Comparison of ENCODE assay signal across 8 cellular contexts in the genomic region with DNA sequence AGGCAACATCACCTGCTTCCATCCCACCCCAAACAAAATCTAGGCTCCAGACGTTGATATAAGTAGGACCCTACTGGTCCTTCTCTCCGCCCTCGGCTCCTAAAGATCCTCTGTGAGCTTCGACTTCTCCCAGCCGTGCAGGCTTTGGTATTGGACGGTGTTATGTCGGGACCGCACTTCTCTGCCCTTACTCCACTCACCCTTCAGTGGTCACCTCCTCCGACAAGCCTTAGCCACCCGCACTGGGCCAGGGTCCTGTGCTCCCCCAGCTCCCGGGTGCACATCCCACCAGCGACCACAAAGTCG. TPM values are rescaled to one million over a fixed set of nuclear protein-coding genes. Genes with fewer than 3 reads are reported as not detected.
A peak's percentile ranks its signal among the peaks of the same experiment; 100 is the strongest.
DNase-seq lines count a peak whose midpoint lies in the region; ATAC-seq and TF ChIP-seq lines count a peak whose summit lies in the region.

No MANE protein-coding gene starts in this region.

- H3K4me3 ChIP-seq in BJ (ENCODE audit: low read depth, low read length) = peak overlapping the region; percentile 84

- H3K27ac Mint-ChIP-seq in effector memory CD8-positive, alpha-beta T cell = peak overlapping the region; percentile 92 to 98
- H3K27ac Mint-ChIP-seq in nephron progenitor cell = peak overlapping the region; percentile 90

- no peaks in the 10 kb centered on the region for H3K27me3 Mint-ChIP-seq in effector memory CD8-positive, alpha-beta T cell
- peaks cover 13% of the 10 kb centered on the region for H3K27me3 Mint-ChIP-seq in nephron progenitor cell (ENCODE audit: low read depth, poor library complexity)

- H3K9me3 Mint-ChIP-seq in effector memory CD8-positive, alpha-beta T cell = no peaks in the 10 kb centered on the region
- H3K9me3 Mint-ChIP-seq in nephron progenitor cell = no peaks in the 10 kb centered on the region

- DNase-seq in BJ (ENCODE audit: low read depth) (no peak), NCI-H69 (lab: John Stamatoyannopoulos, UW) (peak; percentile 51), nephron progenitor cell (no peak)
- no peak for DNase-seq in effector memory CD8-positive, alpha-beta T cell
- DNase-seq in activated effector memory CD4-positive, alpha-beta T cell treated with anti-CD3 and anti-CD28 coated beads, Interleukin-2, amount 50 U/mL, for 16 hours = no peak

- no peaks in the 10 kb centered on the region for H3K27me3 ChIP-seq in BJ (ENCODE audit: control insufficient read depth, insufficient read depth, low read length)

- peaks cover 15% of the 10 kb centered on the region for H3K36me3 ChIP-seq in BJ (ENCODE audit: control insufficient read depth, insufficient read depth, low read length)

- peak overlapping the region; percentile 100 for H3K4me3 Mint-ChIP-seq in effector memory CD8-positive, alpha-beta T cell
- peak overlapping the region; percentile 100 for H3K4me3 Mint-ChIP-seq in nephron progenitor cell

- ATAC-seq in effector memory CD8-positive, alpha-beta T cell (replicated peaks) = no peak
- no peak for ATAC-seq in HG03039 (IDR thresholded peaks at IDR 0.05; ENCODE audit: unreplicated experiment)
- ATAC-seq in HG03457 (IDR thresholded peaks at IDR 0.05; ENCODE audit: unreplicated experiment) = no peak
- ATAC-seq in HG02798 (IDR thresholded peaks at IDR 0.05; ENCODE audit: poor library complexity, unreplicated experiment) = no peak

- TF ChIP-seq CTCF in BJ (IDR thresholded peaks at IDR 0.05; ENCODE audit: insufficient read depth, low read depth, low read length) (no peak), nephron progenitor cell (IDR thresholded peaks at IDR 0.05) (no peak)

- CTCF ChIA-PET in BJ (lab: Yijun Ruan, JAX) = interaction anchor here (0.6 to 12.9 kb wide), 11 partner anchors 9 to 414 kb away, joined by 3 to 155 read pairs (median 7); a partner anchor contains a TSS

- POLR2A ChIA-PET in BJ (lab: Charles Lee) = interaction anchor here (0.6 to 1.6 kb wide), 3 partner anchors 10 to 231 kb away, joined by 3 to 5 read pairs (median 3); a partner anchor contains a TSS

- peaks cover 53% of the 10 kb centered on the region for H3K36me3 Mint-ChIP-seq in effector memory CD8-positive, alpha-beta T cell (ENCODE audit: insufficient read depth)
- peaks cover 6% of the 10 kb centered on the region for H3K36me3 Mint-ChIP-seq in nephron progenitor cell (ENCODE audit: low read depth)

- H3K4me1 Mint-ChIP-seq in effector memory CD8-positive, alpha-beta T cell (ENCODE audit: low read depth in 2 of 2) = peaks cover 27 to 30% of the 10 kb centered on the region in 2 donors
- H3K4me1 Mint-ChIP-seq in nephron progenitor cell = peaks cover 29% of the 10 kb centered on the region

RNA-seq across cellular contexts. Expression of a gene that starts 1.6 kb away (rescaled TPM):
- polyA plus RNA-seq in BJ (2011; rRNA removed) = 24.8 and 29.1 TPM in 2 replicates
- 10.4 and 15.5 TPM in 2 replicates for polyA minus RNA-seq in BJ (2011; rRNA and poly(A)+ RNA removed)

RNA-seq across cellular contexts. Expression of a gene that starts 3.4 kb away (rescaled TPM):
- polyA plus RNA-seq in BJ (2011; rRNA removed) = 0.15 and 0.58 TPM in 2 replicates
- not detected in 2 replicates for polyA minus RNA-seq in BJ (2011; rRNA and poly(A)+ RNA removed)

RNA-seq across cellular contexts. Expression of a gene that starts 8.9 kb away (rescaled TPM):
- polyA plus RNA-seq in BJ (2011; rRNA removed) = 7.9 and 13.6 TPM in 2 replicates
- 6.3 and 9.7 TPM in 2 replicates for polyA minus RNA-seq in BJ (2011; rRNA and poly(A)+ RNA removed)

RNA-seq across cellular contexts. Expression of a gene that starts 33.4 kb away (rescaled TPM):
- 64.4 and 115 TPM in 2 replicates for polyA plus RNA-seq in BJ (2011; rRNA removed)
- polyA minus RNA-seq in BJ (2011; rRNA and poly(A)+ RNA removed) = 116 and 148 TPM in 2 replicates

RNA-seq across cellular contexts. Expression of a gene that starts 42.0 kb away (rescaled TPM):
- 26.0 and 45.5 TPM in 2 replicates for polyA plus RNA-seq in BJ (2011; rRNA removed)
- polyA minus RNA-seq in BJ (2011; rRNA and poly(A)+ RNA removed) = 32.9 and 47.6 TPM in 2 replicates
